Comparison of ENCODE assay signal across 8 cellular contexts in the genomic region with DNA sequence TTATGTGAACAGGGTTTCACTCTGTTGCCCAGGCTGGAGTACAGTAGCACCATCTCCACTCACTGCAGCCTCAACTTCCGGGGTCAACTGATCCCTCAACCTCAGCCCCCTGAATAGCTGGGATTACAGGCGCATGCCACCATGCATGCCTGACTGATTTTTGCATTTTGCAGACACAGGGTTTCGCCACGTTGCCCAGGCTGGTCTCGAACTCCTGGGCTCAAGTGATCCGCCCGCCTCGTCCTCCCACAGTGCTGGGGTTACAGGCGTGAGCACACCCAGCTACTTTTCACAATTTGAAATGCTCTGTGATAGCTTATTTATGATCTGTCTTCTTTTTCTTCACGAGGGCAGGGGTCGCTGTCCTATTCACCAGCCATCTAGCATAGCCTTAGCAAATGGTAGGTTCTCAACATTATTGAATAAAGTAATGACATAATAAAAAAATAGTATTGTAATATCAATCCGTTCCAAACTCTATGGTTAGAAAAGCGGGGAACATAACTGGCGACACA. TPM values are rescaled to one million over a fixed set of nuclear protein-coding genes. Genes with fewer than 3 reads are reported as not detected.
DNase-seq lines count a peak whose midpoint lies in the region; ATAC-seq and TF ChIP-seq lines count a peak whose summit lies in the region.

No MANE protein-coding gene starts in this region.

- peaks cover 46% of the 10 kb centered on the region for H3K4me1 Mint-ChIP-seq in activated T-helper 2 cell treated with anti-CD3 and anti-CD28 coated beads, Interferon-gamma antibody, Interleukin-2, Interleukin-4, amounts not matched to agents 10 μg/mL and 5 μg/mL and 100 μg/mL, durations not matched to agents 14 hours and 24 hours and 36 hours (ENCODE audit: low read depth)

- no peak overlapping the region for H3K18ac ChIP-seq in mesenchymal stem cell (ENCODE audit: low read depth in 1 of 2, low read length in 2 of 2)

- no peak overlapping the region for H2AK5ac ChIP-seq in mesenchymal stem cell (ENCODE audit: low read length, severe bottlenecking)

- H4K91ac ChIP-seq in mesenchymal stem cell (ENCODE audit: low read length): no peak overlapping the region

- H3K9ac ChIP-seq in mesenchymal stem cell (ENCODE audit: low read length): no peak overlapping the region

- WGBS in mesenchymal stem cell: 71% methylated on average over 11 of the region's 14 CpGs

- no peak for TF ChIP-seq CTCF in left ventricle myocardium inferior (IDR thresholded peaks at IDR 0.05; ENCODE audit: borderline replicate concordance)
- TF ChIP-seq CTCF in upper lobe of right lung (IDR thresholded peaks at IDR 0.05): no peak

- H3K4ac ChIP-seq in mesenchymal stem cell (ENCODE audit: low read depth in 1 of 2, low read length in 2 of 2): peak overlapping the region in 1 of 2 experiments; percentile 24

- intact Hi-C loops in left ventricle myocardium inferior (cut with micrococcal nuclease) (no loop called here), cardiac septum (cut with DNase I) (loop anchor here (10.0 kb wide), 2 partner anchors 182 to 392 kb away; no protein-coding TSS in a partner anchor), upper lobe of right lung (cut with DNase I) (no loop called here)
- intact Hi-C loops in activated T-helper 2 cell treated with anti-CD3 and anti-CD28 coated beads, Interferon-gamma antibody, Interleukin-2, Interleukin-4, amounts not matched to agents 10 μg/mL and 5 μg/mL and 100 μg/mL, durations not matched to agents 14 hours and 24 hours and 36 hours (cut with micrococcal nuclease): loop anchor here (1.0 to 5.0 kb wide), 3 partner anchors 24 to 188 kb away; partner anchors contain the start of gene HEBP1

- peaks cover 41% of the 10 kb centered on the region for H3K36me3 Mint-ChIP-seq in activated T-helper 2 cell treated with anti-CD3 and anti-CD28 coated beads, Interferon-gamma antibody, Interleukin-2, Interleukin-4, amounts not matched to agents 10 μg/mL and 5 μg/mL and 100 μg/mL, durations not matched to agents 14 hours and 24 hours and 36 hours (ENCODE audit: low read depth)

- H3K14ac ChIP-seq in mesenchymal stem cell (ENCODE audit: low read length in 2 of 2): no peak overlapping the region

- H3K4me2 ChIP-seq in mesenchymal stem cell (ENCODE audit: low read length, poor library complexity, severe bottlenecking): no peak overlapping the region

- H3K27me3 ChIP-seq in left ventricle myocardium inferior (ENCODE audit: low read depth) (no peaks in the 10 kb centered on the region), mesenchymal stem cell (ENCODE audit: control insufficient read depth in 1 of 2, insufficient read depth in 1 of 2, low read length in 2 of 2) (no peaks in the 10 kb centered on the region), upper lobe of right lung (no peaks in the 10 kb centered on the region)

- H3K79me1 ChIP-seq in mesenchymal stem cell (replicated peaks; ENCODE audit: low read length, poor library complexity, severe bottlenecking): peaks cover 2% of the 10 kb centered on the region

- no peaks in the 10 kb centered on the region for H3K9me3 ChIP-seq in left ventricle myocardium inferior (replicated peaks)
- no peaks in the 10 kb centered on the region for H3K9me3 ChIP-seq in mesenchymal stem cell (ENCODE audit: control insufficient read depth, low read length)
- H3K9me3 ChIP-seq in upper lobe of right lung: no peaks in the 10 kb centered on the region

- no peak overlapping the region for H2BK15ac ChIP-seq in mesenchymal stem cell (ENCODE audit: low read depth, poor library complexity, severe bottlenecking)

- H2BK12ac ChIP-seq in mesenchymal stem cell (ENCODE audit: low read length in 2 of 2): no peak overlapping the region

- H3K4me3 ChIP-seq in left ventricle myocardium inferior (peak overlapping the region; percentile 94), mesenchymal stem cell (ENCODE audit: insufficient read depth in 1 of 2, low read depth in 1 of 2, low read length in 2 of 2) (peak overlapping the region in 1 of 2 experiments; percentile 87), upper lobe of right lung (peak overlapping the region; percentile 94)

- no peak for DNase-seq in left ventricle myocardium inferior
- DNase-seq in cardiac septum (ENCODE audit: low spot score): no peak
- no peak for DNase-seq in activated T-helper 2 cell treated with anti-CD3 and anti-CD28 coated beads, Interferon-gamma antibody, Interleukin-2, Interleukin-4, amounts not matched to agents 10 μg/mL and 5 μg/mL and 100 μg/mL, durations not matched to agents 14 hours and 24 hours and 36 hours (ENCODE audit: low spot score)
- peak; percentile 11 for DNase-seq in mesenchymal stem cell
- no peak for DNase-seq in upper lobe of right lung
- DNase-seq in dedifferentiated amniotic fluid mesenchymal stem cell (ENCODE audit: extremely low spot score): no peak
- no peak for DNase-seq in nucleus accumbens (lab: John Stamatoyannopoulos, UW)

- peak overlapping the region; percentile 92 for H3K27ac Mint-ChIP-seq in activated T-helper 2 cell treated with anti-CD3 and anti-CD28 coated beads, Interferon-gamma antibody, Interleukin-2, Interleukin-4, amounts not matched to agents 10 μg/mL and 5 μg/mL and 100 μg/mL, durations not matched to agents 14 hours and 24 hours and 36 hours

- H2BK120ac ChIP-seq in mesenchymal stem cell (ENCODE audit: low read depth, low read length): no peak overlapping the region

- H3K4me3 Mint-ChIP-seq in activated T-helper 2 cell treated with anti-CD3 and anti-CD28 coated beads, Interferon-gamma antibody, Interleukin-2, Interleukin-4, amounts not matched to agents 10 μg/mL and 5 μg/mL and 100 μg/mL, durations not matched to agents 14 hours and 24 hours and 36 hours (ENCODE audit: low read depth): no peak overlapping the region

- H4K8ac ChIP-seq in mesenchymal stem cell (ENCODE audit: low read length): no peak overlapping the region

- no peak overlapping the region for H2AFZ ChIP-seq in mesenchymal stem cell (ENCODE audit: low read depth, low read length)

- H2BK5ac ChIP-seq in mesenchymal stem cell (ENCODE audit: low read depth, low read length, poor library complexity, severe bottlenecking): no peak overlapping the region

- ATAC-seq in upper lobe of right lung (no peak), HG02870 (IDR thresholded peaks at IDR 0.05; ENCODE audit: unreplicated experiment) (no peak)

- H3K9me3 Mint-ChIP-seq in activated T-helper 2 cell treated with anti-CD3 and anti-CD28 coated beads, Interferon-gamma antibody, Interleukin-2, Interleukin-4, amounts not matched to agents 10 μg/mL and 5 μg/mL and 100 μg/mL, durations not matched to agents 14 hours and 24 hours and 36 hours: no peaks in the 10 kb centered on the region

- peaks cover 68% of the 10 kb centered on the region for H3K4me1 ChIP-seq in left ventricle myocardium inferior
- H3K4me1 ChIP-seq in mesenchymal stem cell (ENCODE audit: control insufficient read depth, insufficient read depth, low read depth, low read length): peaks cover 7% of the 10 kb centered on the region
- peaks cover 40% of the 10 kb centered on the region for H3K4me1 ChIP-seq in upper lobe of right lung

- no peaks in the 10 kb centered on the region for H3K27me3 Mint-ChIP-seq in activated T-helper 2 cell treated with anti-CD3 and anti-CD28 coated beads, Interferon-gamma antibody, Interleukin-2, Interleukin-4, amounts not matched to agents 10 μg/mL and 5 μg/mL and 100 μg/mL, durations not matched to agents 14 hours and 24 hours and 36 hours (ENCODE audit: low read depth)

- H3K36me3 ChIP-seq in left ventricle myocardium inferior (peaks cover 6% of the 10 kb centered on the region), mesenchymal stem cell (ENCODE audit: control insufficient read depth in 1 of 2, insufficient read depth in 2 of 2, low read depth in 1 of 2, low read length in 2 of 2) (peaks cover 0 to 26% of the 10 kb centered on the region in 2 experiments), upper lobe of right lung (peaks cover 16% of the 10 kb centered on the region)

- H3K23ac ChIP-seq in mesenchymal stem cell (ENCODE audit: low read length in 2 of 2): no peak overlapping the region

- peak overlapping the region; percentile 74 for H3K27ac ChIP-seq in left ventricle myocardium inferior (replicated peaks)
- H3K27ac ChIP-seq in mesenchymal stem cell (ENCODE audit: low read length, poor library complexity, severe bottlenecking): no peak overlapping the region
- peak overlapping the region; percentile 84 for H3K27ac ChIP-seq in upper lobe of right lung

RNA-seq across cellular contexts. Expression of gene DDX47, which starts 0.5 kb away (rescaled TPM):
- 26.7 TPM for total RNA-seq in left ventricle myocardium inferior
- 25.5 TPM for total RNA-seq in cardiac septum
- total RNA-seq in activated T-helper 2 cell treated with anti-CD3 and anti-CD28 coated beads, Interferon-gamma antibody, Interleukin-2, Interleukin-4, amounts not matched to agents 10 μg/mL and 5 μg/mL and 100 μg/mL, durations not matched to agents 14 hours and 24 hours and 36 hours: 114 and 120 TPM in 2 replicates
- polyA plus RNA-seq in mesenchymal stem cell (2013, experiment 1 of 2): 36.6 TPM
- polyA plus RNA-seq in mesenchymal stem cell (2013, experiment 2 of 2): 38.5 TPM
- total RNA-seq in upper lobe of right lung: 59.6 TPM

RNA-seq across cellular contexts. Expression of gene APOLD1, which starts 27.2 kb away (rescaled TPM):
- 22.0 TPM for total RNA-seq in left ventricle myocardium inferior
- total RNA-seq in cardiac septum: 13.0 TPM
- total RNA-seq in activated T-helper 2 cell treated with anti-CD3 and anti-CD28 coated beads, Interferon-gamma antibody, Interleukin-2, Interleukin-4, amounts not matched to agents 10 μg/mL and 5 μg/mL and 100 μg/mL, durations not matched to agents 14 hours and 24 hours and 36 hours: 5.3 and 6.0 TPM in 2 replicates
- 0.43 TPM for polyA plus RNA-seq in mesenchymal stem cell (2013, experiment 1 of 2)
- polyA plus RNA-seq in mesenchymal stem cell (2013, experiment 2 of 2): 0.40 TPM
- 14.4 TPM for total RNA-seq in upper lobe of right lung

Comparison
In these comparisons a context has a peak if more than half of its experiments do, and no peak if none do; other contexts are left out.
1. intact Hi-C loops: an anchor here in cardiac septum (10.0 kb wide) and activated T-helper 2 cell treated with anti-CD3 and anti-CD28 coated beads, Interferon-gamma antibody, Interleukin-2, Interleukin-4, amounts not matched to agents 10 μg/mL and 5 μg/mL and 100 μg/mL, durations not matched to agents 14 hours and 24 hours and 36 hours (1.0 to 5.0 kb wide); none called in left ventricle myocardium inferior and upper lobe of right lung.